ENCODE assay signal across 25 cellular contexts in the genomic region with DNA sequence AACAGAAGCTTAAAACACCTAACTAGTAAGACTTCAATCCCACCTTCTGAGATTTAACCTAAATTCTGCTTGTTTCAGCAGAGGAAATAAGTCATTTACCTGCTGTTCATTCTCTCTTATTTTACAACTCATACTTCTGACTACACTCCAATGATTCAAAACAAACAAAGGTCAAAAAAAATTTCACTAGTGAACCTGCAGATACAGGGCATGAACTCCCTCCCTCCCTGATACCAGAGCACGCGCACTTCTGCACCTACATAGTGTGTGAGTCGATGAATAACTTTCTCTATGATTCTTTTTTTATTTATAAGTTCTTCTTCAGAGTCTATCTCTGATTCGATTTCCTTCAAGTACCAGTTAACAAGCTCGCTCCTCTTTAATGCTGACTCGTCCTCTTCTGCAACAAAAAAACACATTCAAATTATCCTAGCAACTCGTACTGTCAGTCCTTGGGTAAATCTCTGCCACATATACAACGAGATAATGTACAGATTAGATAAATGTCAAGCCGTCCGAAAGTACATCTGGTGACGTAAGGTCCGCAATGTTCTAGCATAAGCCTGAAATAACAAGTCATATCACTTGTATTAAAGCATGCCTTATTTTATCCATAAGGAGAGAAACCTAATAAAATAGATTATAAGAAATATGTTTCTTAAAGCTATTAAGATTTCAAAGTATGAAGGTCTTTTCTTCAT. TPM values are rescaled to one million over a fixed set of nuclear protein-coding genes. Genes with fewer than 3 reads are reported as not detected.
"Had no signal": no experiment of that assay in that cellular context is flagged by ENCODE, and none has a peak within 500 bp of the region (broad histone marks: within the 10 kb centered on the region; RNA-seq: fewer than 3 reads in every experiment).

No MANE protein-coding gene starts in this region.

- H3K4me2 ChIP-seq: neural progenitor cell had no signal

- H3K27me3 Mint-ChIP-seq: activated naive CD8-positive, alpha-beta T cell treated with anti-CD3 and anti-CD28 coated beads, Interleukin-2, amount 10 ng/mL, durations not matched to agents 7 days and 5 days; memory B cell; stimulated activated naive CD8-positive, alpha-beta T cell treated with anti-CD3 and anti-CD28 coated beads, Interleukin-15, amount 100 ng/mL, for 72 hours had no signal

- H3K4me3 Mint-ChIP-seq: activated naive CD8-positive, alpha-beta T cell treated with anti-CD3 and anti-CD28 coated beads, Interleukin-2, amount 10 ng/mL, durations not matched to agents 7 days and 5 days; endodermal cell; memory B cell; neural progenitor cell; stimulated activated naive CD8-positive, alpha-beta T cell treated with anti-CD3 and anti-CD28 coated beads, Interleukin-15, amount 100 ng/mL, for 72 hours had no signal

- H3K27ac ChIP-seq: body of pancreas, dorsolateral prefrontal cortex, epithelial cell of prostate, neural progenitor cell, prostate gland, skin epidermis, suprapubic skin had no signal

- ATAC-seq: activated CD4-positive, CD25-positive, alpha-beta regulatory T cell treated with anti-CD3 and anti-CD28 coated beads, Interleukin-2, amount 50 U/mL, for 24 hours; body of pancreas; left ventricle myocardium superior; right cardiac atrium; stimulated activated naive CD8-positive, alpha-beta T cell treated with anti-CD3 and anti-CD28 coated beads, Interleukin-15, amount 100 ng/mL, for 72 hours had no signal

- H3K9me3 ChIP-seq: body of pancreas, prostate gland, suprapubic skin had no signal

- H3K4me1 ChIP-seq: body of pancreas, neural progenitor cell, prostate gland had no signal

- H3K4me1 Mint-ChIP-seq: endodermal cell, neural progenitor cell had no signal

- H3K9me3 Mint-ChIP-seq: activated naive CD8-positive, alpha-beta T cell treated with anti-CD3 and anti-CD28 coated beads, Interleukin-2, amount 10 ng/mL, durations not matched to agents 7 days and 5 days; endodermal cell; memory B cell; neural progenitor cell; stimulated activated naive CD8-positive, alpha-beta T cell treated with anti-CD3 and anti-CD28 coated beads, Interleukin-15, amount 100 ng/mL, for 72 hours had no signal

- H3K27me3 ChIP-seq: body of pancreas, dorsolateral prefrontal cortex, neural progenitor cell, suprapubic skin had no signal

- H3K4me3 ChIP-seq: body of pancreas, dorsolateral prefrontal cortex, neural progenitor cell, prostate gland, skin epidermis, suprapubic skin had no signal

- H3K27ac Mint-ChIP-seq: activated naive CD8-positive, alpha-beta T cell treated with anti-CD3 and anti-CD28 coated beads, Interleukin-2, amount 10 ng/mL, durations not matched to agents 7 days and 5 days; endodermal cell; memory B cell; neural progenitor cell had no signal

- DNase-seq: activated CD4-positive, alpha-beta T cell treated with anti-CD3 and anti-CD28 coated beads, Interleukin-2, amount 50 U/mL, for 4 hours; activated effector memory CD4-positive, alpha-beta T cell treated with anti-CD3 and anti-CD28 coated beads, Interleukin-2, amount 50 U/mL, for 16 hours; activated naive CD8-positive, alpha-beta T cell treated with anti-CD3 and anti-CD28 coated beads, Interleukin-2, amount 10 ng/mL, durations not matched to agents 7 days and 5 days; activated T-cell treated with anti-CD3 and anti-CD28 coated beads for 4 hours; body of pancreas; caudate nucleus; dorsolateral prefrontal cortex; endodermal cell; left ventricle myocardium superior; right cardiac atrium; stimulated activated CD4-positive, alpha-beta T cell treated with anti-CD3 and anti-CD28 coated beads, Interleukin-15, amount 100 ng/mL, for 24 hours; stimulated activated CD4-positive, alpha-beta T cell treated with anti-CD3 and anti-CD28 coated beads, Interleukin-2, amount 100 ng/mL, for 48 hours; stimulated activated naive CD8-positive, alpha-beta T cell treated with anti-CD3 and anti-CD28 coated beads, Interleukin-15, amount 100 ng/mL, for 72 hours; T-helper 1 cell; T-helper 9 cell; trophoblast cell had no signal

- H2AFZ ChIP-seq: neural progenitor cell had no signal

RNA-seq across cellular contexts. Expression of gene LCT, which starts 7.5 kb away (rescaled TPM):
- total RNA-seq: body of pancreas, frontal cortex, kidney epithelial cell, left ventricle myocardium superior, right cardiac atrium, suprapubic skin had no signal
- polyA plus RNA-seq: right cardiac atrium had no signal
